Comparison of ENCODE assay signal across 19 cellular contexts in genomic region chr13:96020941-96021340, GRCh38. TPM values are rescaled to one million over a fixed set of nuclear protein-coding genes. Genes with fewer than 3 reads are reported as not detected.
"Had no signal": no experiment of that assay in that cellular context is flagged by ENCODE, and none has a peak within 500 bp of the region (broad histone marks: within the 10 kb centered on the region; RNA-seq: fewer than 3 reads in every experiment).

No MANE protein-coding gene starts in this region.

- H3K9me3 ChIP-seq: testis had no signal

- DNase-seq: activated B cell treated with CpG ODN at 0.5 μM for 24 hours; activated CD4-positive, alpha-beta memory T cell treated with anti-CD3 and anti-CD28 coated beads, Interleukin-2, amount 10 ng/mL, durations not matched to agents 7 days and 5 days; activated CD4-positive, alpha-beta T cell treated with anti-CD3 and anti-CD28 coated beads for 4 hours; activated CD8-positive, alpha-beta memory T cell treated with anti-CD3 and anti-CD28 coated beads, Interleukin-2, amount 10 ng/mL, durations not matched to agents 7 days and 5 days; activated naive CD4-positive, alpha-beta T cell; activated naive CD8-positive, alpha-beta T cell treated with anti-CD3 and anti-CD28 coated beads for 36 hours; amniotic stem cell; dorsolateral prefrontal cortex; foreskin keratinocyte; left cardiac atrium; naive B cell; stimulated activated CD4-positive, alpha-beta T cell treated with anti-CD3 and anti-CD28 coated beads, Interleukin-4, amount 100 ng/mL, for 24 hours; testis had no signal

- ATAC-seq: activated CD8-positive, alpha-beta memory T cell treated with anti-CD3 and anti-CD28 coated beads, Interleukin-2, amount 10 ng/mL, durations not matched to agents 7 days and 5 days; activated T-helper 17 cell treated with anti-CD3 and anti-CD28 coated beads, Interleukin-2, amount 50 U/mL, for 72 hours; stimulated activated memory B cell treated with anti-CD40 and anti-IgM and Interleukin-4, amounts not matched to agents 10 μg/mL and 1 μg/mL and 100 μg/mL, for 72 hours had no signal

- H3K4me1 ChIP-seq: foreskin keratinocyte, testis had no signal

- H3K27me3 Mint-ChIP-seq: activated B cell treated with CpG ODN at 0.5 μM for 24 hours; activated CD4-positive, alpha-beta memory T cell treated with anti-CD3 and anti-CD28 coated beads, Interleukin-2, amount 10 ng/mL, durations not matched to agents 7 days and 5 days; activated CD8-positive, alpha-beta memory T cell treated with anti-CD3 and anti-CD28 coated beads, Interleukin-2, amount 10 ng/mL, durations not matched to agents 7 days and 5 days; activated naive CD8-positive, alpha-beta T cell treated with anti-CD3 and anti-CD28 coated beads for 36 hours; activated T-helper 17 cell treated with anti-CD3 and anti-CD28 coated beads, Interleukin-2, amount 50 U/mL, for 72 hours; stimulated activated memory B cell treated with anti-CD40 and anti-IgM and Interleukin-4, amounts not matched to agents 10 μg/mL and 1 μg/mL and 100 μg/mL, for 72 hours; type B pancreatic cell had no signal

- H3K4me1 Mint-ChIP-seq: activated B cell treated with CpG ODN at 0.5 μM for 24 hours; activated CD4-positive, alpha-beta memory T cell treated with anti-CD3 and anti-CD28 coated beads, Interleukin-2, amount 10 ng/mL, durations not matched to agents 7 days and 5 days; activated CD8-positive, alpha-beta memory T cell treated with anti-CD3 and anti-CD28 coated beads, Interleukin-2, amount 10 ng/mL, durations not matched to agents 7 days and 5 days; activated naive CD8-positive, alpha-beta T cell treated with anti-CD3 and anti-CD28 coated beads for 36 hours; activated T-helper 17 cell treated with anti-CD3 and anti-CD28 coated beads, Interleukin-2, amount 50 U/mL, for 72 hours; naive B cell; stimulated activated memory B cell treated with anti-CD40 and anti-IgM and Interleukin-4, amounts not matched to agents 10 μg/mL and 1 μg/mL and 100 μg/mL, for 72 hours had no signal

- H3K9ac ChIP-seq: neural progenitor cell had no signal

- H3K27ac ChIP-seq: foreskin keratinocyte, neural progenitor cell, testis had no signal

- H3K36me3 ChIP-seq: neural progenitor cell had no signal

- H3K4me2 ChIP-seq: neural progenitor cell, smooth muscle cell had no signal

- H3K27me3 ChIP-seq: dorsolateral prefrontal cortex, foreskin keratinocyte, neural progenitor cell, testis had no signal

- H3K4me3 ChIP-seq: dorsolateral prefrontal cortex, neural progenitor cell, smooth muscle cell, testis had no signal

- H3K9me3 Mint-ChIP-seq: activated CD4-positive, alpha-beta memory T cell treated with anti-CD3 and anti-CD28 coated beads, Interleukin-2, amount 10 ng/mL, durations not matched to agents 7 days and 5 days; neural progenitor cell; T-helper 2 cell treated with Interferon-gamma antibody and Interleukin-4, amounts not matched to agents 5 μg/mL and 100 μg/mL, for 36 hours; type B pancreatic cell had no signal

- H3K36me3 Mint-ChIP-seq: activated CD8-positive, alpha-beta memory T cell treated with anti-CD3 and anti-CD28 coated beads, Interleukin-2, amount 10 ng/mL, durations not matched to agents 7 days and 5 days; activated naive CD8-positive, alpha-beta T cell treated with anti-CD3 and anti-CD28 coated beads for 36 hours; stimulated activated memory B cell treated with anti-CD40 and anti-IgM and Interleukin-4, amounts not matched to agents 10 μg/mL and 1 μg/mL and 100 μg/mL, for 72 hours had no signal

- H3K27ac Mint-ChIP-seq: activated B cell treated with CpG ODN at 0.5 μM for 24 hours; activated CD4-positive, alpha-beta memory T cell treated with anti-CD3 and anti-CD28 coated beads, Interleukin-2, amount 10 ng/mL, durations not matched to agents 7 days and 5 days; activated CD8-positive, alpha-beta memory T cell treated with anti-CD3 and anti-CD28 coated beads, Interleukin-2, amount 10 ng/mL, durations not matched to agents 7 days and 5 days; activated naive CD8-positive, alpha-beta T cell treated with anti-CD3 and anti-CD28 coated beads for 36 hours; activated T-helper 17 cell treated with anti-CD3 and anti-CD28 coated beads, Interleukin-2, amount 50 U/mL, for 72 hours; naive B cell; neural progenitor cell; stimulated activated memory B cell treated with anti-CD40 and anti-IgM and Interleukin-4, amounts not matched to agents 10 μg/mL and 1 μg/mL and 100 μg/mL, for 72 hours; T-helper 2 cell treated with Interferon-gamma antibody and Interleukin-4, amounts not matched to agents 5 μg/mL and 100 μg/mL, for 36 hours; type B pancreatic cell had no signal

- H3K4me3 Mint-ChIP-seq: activated B cell treated with CpG ODN at 0.5 μM for 24 hours; activated CD4-positive, alpha-beta memory T cell treated with anti-CD3 and anti-CD28 coated beads, Interleukin-2, amount 10 ng/mL, durations not matched to agents 7 days and 5 days; activated CD8-positive, alpha-beta memory T cell treated with anti-CD3 and anti-CD28 coated beads, Interleukin-2, amount 10 ng/mL, durations not matched to agents 7 days and 5 days; activated naive CD8-positive, alpha-beta T cell treated with anti-CD3 and anti-CD28 coated beads for 36 hours; activated T-helper 17 cell treated with anti-CD3 and anti-CD28 coated beads, Interleukin-2, amount 50 U/mL, for 72 hours; naive B cell; neural progenitor cell; stimulated activated memory B cell treated with anti-CD40 and anti-IgM and Interleukin-4, amounts not matched to agents 10 μg/mL and 1 μg/mL and 100 μg/mL, for 72 hours; T-helper 2 cell treated with Interferon-gamma antibody and Interleukin-4, amounts not matched to agents 5 μg/mL and 100 μg/mL, for 36 hours; type B pancreatic cell had no signal

- H2AFZ ChIP-seq: neural progenitor cell had no signal

RNA-seq across cellular contexts. Expression of gene UGGT2, which starts 32.3 kb away (rescaled TPM):
- total RNA-seq: activated CD4-positive, alpha-beta memory T cell treated with anti-CD3 and anti-CD28 coated beads, Interleukin-2, amount 10 ng/mL, durations not matched to agents 7 days and 5 days had no signal
